1 cellular context compared by ENCODE assay signal in genomic region chr7:106346678-106347217, GRCh38.
TF ChIP-seq lines count a peak whose summit lies in the region.

No MANE protein-coding gene starts in this region.

TF ChIP-seq in WTC11, 78 proteins besides CTCF, POLR2A, EP300 and RAD21 (continued from another document):
- TF ChIP-seq FOXP4 (CRISPR knock-in tag; IDR thresholded peaks at IDR 0.05) = no peak
- TF ChIP-seq ZNF263 (CRISPR knock-in tag; IDR thresholded peaks at IDR 0.05; ENCODE audit: low read depth) = no peak
- no peak for TF ChIP-seq NR2C2 (CRISPR knock-in tag; IDR thresholded peaks at IDR 0.05)
- TF ChIP-seq NFATC4 (CRISPR knock-in tag; IDR thresholded peaks at IDR 0.05) = no peak
- no peak for TF ChIP-seq ZSCAN18 (CRISPR knock-in tag; IDR thresholded peaks at IDR 0.05)
- no peak for TF ChIP-seq ZNF425 (CRISPR knock-in tag; conservative IDR thresholded peaks at IDR 0.05)
- TF ChIP-seq HMGA2 (CRISPR knock-in tag; IDR thresholded peaks at IDR 0.05) = no peak
